Comparison of ENCODE assay signal across 19 cellular contexts in the genomic region with DNA sequence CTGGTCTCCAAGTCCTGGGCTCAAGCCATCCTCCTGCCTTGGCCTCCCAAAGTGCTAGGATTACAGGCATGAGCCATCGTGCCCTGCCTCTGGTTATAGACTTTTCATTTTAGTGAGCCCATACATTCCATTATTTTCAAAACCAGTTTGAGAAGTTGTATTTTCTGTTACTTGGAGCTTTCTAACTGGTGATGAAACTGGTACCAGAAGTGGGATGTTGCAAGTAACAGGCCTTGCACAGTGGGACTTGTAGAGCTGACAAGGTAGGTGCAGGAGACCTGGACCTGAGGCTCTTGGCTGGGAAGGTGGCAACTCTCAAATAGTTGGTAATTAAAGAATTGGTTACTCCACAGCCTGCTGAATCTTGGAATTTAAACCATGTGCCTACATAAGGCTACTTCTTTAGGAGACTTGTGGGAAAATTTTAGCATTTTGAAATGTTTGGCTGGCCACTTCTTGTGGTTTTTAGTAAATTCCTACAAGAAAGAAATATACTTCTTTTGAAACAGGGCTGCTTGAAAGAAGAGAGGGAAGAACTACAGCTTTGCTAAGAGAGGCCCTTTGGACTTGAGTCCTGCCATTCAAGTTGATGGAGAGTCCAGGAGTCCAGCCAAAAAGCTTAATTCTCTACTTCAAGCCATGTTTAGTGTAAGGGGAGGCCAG. TPM values are rescaled to one million over a fixed set of nuclear protein-coding genes. Genes with fewer than 3 reads are reported as not detected.
"Had no signal": no experiment of that assay in that cellular context is flagged by ENCODE, and none has a peak within 500 bp of the region (broad histone marks: within the 10 kb centered on the region; RNA-seq: fewer than 3 reads in every experiment).

No MANE protein-coding gene starts in this region.

- ATAC-seq: activated naive CD8-positive, alpha-beta T cell treated with anti-CD3 and anti-CD28 coated beads, Interleukin-2, amount 50 U/mL, for 24 hours; heart right ventricle; naive thymus-derived CD8-positive, alpha-beta T cell; right cardiac atrium; stimulated activated naive CD8-positive, alpha-beta T cell treated with anti-CD3 and anti-CD28 coated beads, Interleukin-15, Interleukin-2, amounts not matched to agents 100 U/mL and 50 U/mL, for 24 hours had no signal

- H3K27me3 ChIP-seq: heart right ventricle had no signal

- H3K4me1 ChIP-seq: heart right ventricle, prostate gland, tibial artery had no signal

- H3K9me3 ChIP-seq: prostate gland, tibial artery had no signal

- H3K36me3 ChIP-seq: heart right ventricle, prostate gland, tibial artery had no signal

- H3K4me3 ChIP-seq: heart right ventricle, prostate gland, skin epidermis, tibial artery had no signal

- H3K27ac ChIP-seq: heart right ventricle, prostate gland, skin epidermis, tibial artery, VCaP had no signal

- DNase-seq: activated CD4-positive, alpha-beta T cell treated with anti-CD3 and anti-CD28 coated beads, Interleukin-2, amount 50 U/mL, for 1 hour; activated CD4-positive, CD25-positive, alpha-beta regulatory T cell treated with anti-CD3 and anti-CD28 coated beads, Interleukin-2, amount 50 U/mL, for 72 hours; activated CD8-positive, alpha-beta memory T cell treated with anti-CD3 and anti-CD28 coated beads, Interleukin-2, amount 50 U/mL, for 48 hours; activated effector memory CD4-positive, alpha-beta T cell treated with Interleukin-2 at 50 U/mL for 16 hours; activated naive CD4-positive, alpha-beta T cell treated with anti-CD3 and anti-CD28 coated beads, Interleukin-2, amount 10 ng/mL, durations not matched to agents 7 days and 5 days; activated naive CD8-positive, alpha-beta T cell treated with anti-CD3 and anti-CD28 coated beads, Interleukin-2, amount 50 U/mL, for 24 hours; activated T-cell treated with anti-CD3 and anti-CD28 coated beads, Interleukin-2, amount 50 U/mL, for 48 hours; caudate nucleus; heart right ventricle; kidney glomerular epithelial cell; naive thymus-derived CD8-positive, alpha-beta T cell; right cardiac atrium; stimulated activated naive CD8-positive, alpha-beta T cell treated with anti-CD3 and anti-CD28 coated beads, Interleukin-15, Interleukin-2, amounts not matched to agents 100 U/mL and 50 U/mL, for 24 hours; substantia nigra had no signal

RNA-seq across cellular contexts. Expression of a gene that starts 9.8 kb away (rescaled TPM):
- total RNA-seq: epithelial cell of proximal tubule; naive thymus-derived CD8-positive, alpha-beta T cell had no signal
- polyA plus RNA-seq: naive thymus-derived CD8-positive, alpha-beta T cell had no signal
